Comparison of ENCODE assay signal across 1 cellular context in genomic region chr15:98802187-98802586, GRCh38.
TF ChIP-seq lines count a peak whose summit lies in the region.

No MANE protein-coding gene starts in this region.

TF ChIP-seq in GM23338, 12 proteins besides CTCF, POLR2A, EP300 and RAD21 (continued from another document):
- TF ChIP-seq ZNF462 (CRISPR knock-in tag; IDR thresholded peaks at IDR 0.05): no peak
- TF ChIP-seq EZH2 (IDR thresholded peaks at IDR 0.05; ENCODE audit: low read depth, unreplicated experiment): no peak
- TF ChIP-seq STAT1 (IDR thresholded peaks at IDR 0.05; ENCODE audit: unreplicated experiment): no peak
- TF ChIP-seq ETS1 (IDR thresholded peaks at IDR 0.05): no peak
- TF ChIP-seq POLR2AphosphoS5 (IDR thresholded peaks at IDR 0.05; ENCODE audit: low read depth): no peak
- no peak for TF ChIP-seq JUNB (IDR thresholded peaks at IDR 0.05; ENCODE audit: unreplicated experiment)
- no peak for TF ChIP-seq NANOG (IDR thresholded peaks at IDR 0.05; ENCODE audit: borderline replicate concordance)
- TF ChIP-seq, protein P1, sequence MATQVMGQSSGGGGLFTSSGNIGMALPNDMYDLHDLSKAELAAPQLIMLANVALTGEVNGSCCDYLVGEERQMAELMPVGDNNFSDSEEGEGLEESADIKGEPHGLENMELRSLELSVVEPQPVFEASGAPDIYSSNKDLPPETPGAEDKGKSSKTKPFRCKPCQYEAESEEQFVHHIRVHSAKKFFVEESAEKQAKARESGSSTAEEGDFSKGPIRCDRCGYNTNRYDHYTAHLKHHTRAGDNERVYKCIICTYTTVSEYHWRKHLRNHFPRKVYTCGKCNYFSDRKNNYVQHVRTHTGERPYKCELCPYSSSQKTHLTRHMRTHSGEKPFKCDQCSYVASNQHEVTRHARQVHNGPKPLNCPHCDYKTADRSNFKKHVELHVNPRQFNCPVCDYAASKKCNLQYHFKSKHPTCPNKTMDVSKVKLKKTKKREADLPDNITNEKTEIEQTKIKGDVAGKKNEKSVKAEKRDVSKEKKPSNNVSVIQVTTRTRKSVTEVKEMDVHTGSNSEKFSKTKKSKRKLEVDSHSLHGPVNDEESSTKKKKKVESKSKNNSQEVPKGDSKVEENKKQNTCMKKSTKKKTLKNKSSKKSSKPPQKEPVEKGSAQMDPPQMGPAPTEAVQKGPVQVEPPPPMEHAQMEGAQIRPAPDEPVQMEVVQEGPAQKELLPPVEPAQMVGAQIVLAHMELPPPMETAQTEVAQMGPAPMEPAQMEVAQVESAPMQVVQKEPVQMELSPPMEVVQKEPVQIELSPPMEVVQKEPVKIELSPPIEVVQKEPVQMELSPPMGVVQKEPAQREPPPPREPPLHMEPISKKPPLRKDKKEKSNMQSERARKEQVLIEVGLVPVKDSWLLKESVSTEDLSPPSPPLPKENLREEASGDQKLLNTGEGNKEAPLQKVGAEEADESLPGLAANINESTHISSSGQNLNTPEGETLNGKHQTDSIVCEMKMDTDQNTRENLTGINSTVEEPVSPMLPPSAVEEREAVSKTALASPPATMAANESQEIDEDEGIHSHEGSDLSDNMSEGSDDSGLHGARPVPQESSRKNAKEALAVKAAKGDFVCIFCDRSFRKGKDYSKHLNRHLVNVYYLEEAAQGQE (IDR thresholded peaks at IDR 0.05; ENCODE audit: unreplicated experiment): no peak
- TF ChIP-seq ZNF114 (CRISPR knock-in tag; IDR thresholded peaks at IDR 0.05): no peak
- no peak for TF ChIP-seq ZNF331 (CRISPR knock-in tag; IDR thresholded peaks at IDR 0.05; ENCODE audit: low read depth)
TF ChIP-seq in GM23338: peak in this region for 0.
